29 cellular contexts compared by ENCODE assay signal in genomic region chr20:3106185-3106584, GRCh38. TPM values are rescaled to one million over a fixed set of nuclear protein-coding genes. Genes with fewer than 3 reads are reported as not detected.
"Had no signal": no experiment of that assay in that cellular context is flagged by ENCODE, and none has a peak within 500 bp of the region (broad histone marks: within the 10 kb centered on the region; RNA-seq: fewer than 3 reads in every experiment).

No MANE protein-coding gene starts in this region.

- H3K27me3 ChIP-seq: stomach, suprapubic skin, testis, thyroid gland, tibial artery, tibial nerve, transverse colon, upper lobe of left lung, upper lobe of right lung, uterus, vagina had no signal

- FAIRE-seq: urothelium cell line had no signal

- H3K36me3 ChIP-seq: uterus had no signal

- H3K9me3 ChIP-seq: stomach, suprapubic skin, testis, thoracic aorta, thyroid gland, tibial artery, tibial nerve, transverse colon, upper lobe of left lung, upper lobe of right lung, uterus, vagina had no signal

- DNase-seq: stimulated activated CD4-positive, alpha-beta T cell treated with anti-CD3 and anti-CD28 coated beads, Interleukin-2, amount 100 ng/mL, for 48 hours; stimulated activated CD4-positive, alpha-beta T cell treated with anti-CD3 and anti-CD28 coated beads, Interleukin-4, amount 100 ng/mL, for 1 hour; stimulated activated CD4-positive, alpha-beta T cell treated with anti-CD3 and anti-CD28 coated beads, Interleukin-4, amount 100 ng/mL, for 24 hours; stimulated activated CD4-positive, alpha-beta T cell treated with anti-CD3 and anti-CD28 coated beads, Interleukin-4, amount 100 ng/mL, for 4 hours; stimulated activated CD8-positive, alpha-beta memory T cell treated with anti-CD3 and anti-CD28 coated beads, Interleukin-4, amount 100 ng/mL, for 48 hours; stimulated activated naive B cell treated with anti-CD40 and anti-IgM and Interleukin-4, amounts not matched to agents 10 μg/mL and 1 μg/mL and 100 μg/mL, for 72 hours; stimulated activated naive CD4-positive, alpha-beta T cell; stimulated activated naive CD4-positive, alpha-beta T cell treated with Interleukin-2 at 50 U/mL for 16 hours; stimulated activated naive CD8-positive, alpha-beta T cell treated with anti-CD3 and anti-CD28 coated beads, Interleukin-15, amount 100 ng/mL, for 72 hours; stimulated activated naive CD8-positive, alpha-beta T cell treated with anti-CD3 and anti-CD28 coated beads, Interleukin-15, Interleukin-2, amounts not matched to agents 100 U/mL and 50 U/mL, for 24 hours; stomach; testis; thyroid gland; tibial artery; transverse colon; trophoblast cell; upper lobe of left lung; upper lobe of right lung; uterus had no signal

- H3K4me3 ChIP-seq: stomach, suprapubic skin, testis, thoracic aorta, thyroid gland, tibial artery, tibial nerve, transverse colon, upper lobe of left lung, upper lobe of right lung, uterus, vagina had no signal

- H3K27ac ChIP-seq: stomach, suprapubic skin, testis, thoracic aorta, thyroid gland, tibial artery, tibial nerve, transverse colon, upper lobe of left lung, upper lobe of right lung, uterus, vagina had no signal

- ATAC-seq: stimulated activated effector memory CD8-positive, alpha-beta T cell treated with anti-CD3 and anti-CD28 coated beads, Interleukin-12 subunit alpha, Interleukin-12 subunit beta, amount 100 ng/mL, for 72 hours; stimulated activated memory B cell treated with anti-CD40 and anti-IgM and Interleukin-4, amounts not matched to agents 10 μg/mL and 1 μg/mL and 100 μg/mL, for 72 hours; stimulated activated naive B cell treated with anti-CD40 and anti-IgM and Interleukin-4, amounts not matched to agents 10 μg/mL and 1 μg/mL and 100 μg/mL, for 72 hours; stimulated activated naive CD8-positive, alpha-beta T cell treated with anti-CD3 and anti-CD28 coated beads, Interleukin-15, amount 100 ng/mL, for 72 hours; stimulated activated naive CD8-positive, alpha-beta T cell treated with anti-CD3 and anti-CD28 coated beads, Interleukin-15, Interleukin-2, amounts not matched to agents 100 U/mL and 50 U/mL, for 24 hours; upper lobe of right lung had no signal

- H3K4me1 ChIP-seq: suprapubic skin, testis, thyroid gland, tibial artery, tibial nerve, transverse colon, upper lobe of left lung, upper lobe of right lung, uterus, vagina had no signal

RNA-seq across cellular contexts. Expression of gene AVP, which starts 21.7 kb away (rescaled TPM):
- total RNA-seq: stomach, suprapubic skin, temporal lobe, thoracic aorta, thyroid gland, tibial nerve, transverse colon, upper lobe of left lung, upper lobe of right lung, ureter, urinary bladder, uterus, vagina had no signal
- polyA plus RNA-seq: stomach, urinary bladder had no signal

RNA-seq across cellular contexts. Expression of gene OXT, which starts 34.8 kb away (rescaled TPM):
- total RNA-seq: stomach, temporal lobe, thoracic aorta, thyroid gland, transverse colon, upper lobe of right lung, ureter, urinary bladder, vagina had no signal
